In genomic region chr1:152495066-152495675, GRCh38 we compare ENCODE assay signal across 8 cellular contexts.
DNase-seq lines count a peak whose midpoint lies in the region; ATAC-seq, FAIRE-seq and TF ChIP-seq lines count a peak whose summit lies in the region.
"Had no signal": no experiment of that assay in that cellular context is flagged by ENCODE, and none has a peak within 500 bp of the region (broad histone marks: within the 10 kb centered on the region; RNA-seq: fewer than 3 reads in every experiment).

No MANE protein-coding gene starts in this region.

- H3K9me2 ChIP-seq in DOHH2 (replicated peaks; ENCODE audit: control insufficient read depth, low read length) = no peaks in the 10 kb centered on the region

- H3K4me2 ChIP-seq in DOHH2 (ENCODE audit: low read length) = no peak overlapping the region

- H3K4me3 ChIP-seq in DOHH2 (ENCODE audit: low read length) = no peak overlapping the region
- H3K4me3 ChIP-seq: left ventricle myocardium inferior had no signal

- no peaks in the 10 kb centered on the region for H3K36me3 ChIP-seq in DOHH2 (ENCODE audit: control insufficient read depth, low read length)
- H3K36me3 ChIP-seq: left ventricle myocardium inferior had no signal

- H3K79me2 ChIP-seq in DOHH2 (ENCODE audit: control insufficient read depth, low read length) = no peaks in the 10 kb centered on the region

- no peak for ATAC-seq in GM18505 (IDR thresholded peaks at IDR 0.05; ENCODE audit: unreplicated experiment)

- H3K27ac ChIP-seq in DOHH2 (ENCODE audit: low read depth, low read length) = no peak overlapping the region
- H3K27ac ChIP-seq in RWPE1 = no peak overlapping the region
- H3K27ac ChIP-seq: left ventricle myocardium inferior had no signal

- DNase-seq in GM20000 (ENCODE audit: low spot score) (peak; percentile 51), RWPE1 (ENCODE audit: low spot score) (no peak), hepatic stellate cell (ENCODE audit: low spot score) (peak; percentile 38), HTR-8/SVneo (ENCODE audit: insufficient read length, low spot score) (no peak), NCI-H2081 treated with DMSO at 0.1 percent for 48 hours (lab: John Stamatoyannopoulos, UW) (no peak)
- DNase-seq: left ventricle myocardium inferior had no signal

- TF ChIP-seq CTCF in DOHH2 (IDR thresholded peaks at IDR 0.05; ENCODE audit: low read depth, low read length, poor library complexity, severe bottlenecking) = peak; percentile 91
- peak; percentile 57 for TF ChIP-seq CTCF in GM20000 (IDR thresholded peaks at IDR 0.05; ENCODE audit: extremely low read depth, missing control alignments)
- TF ChIP-seq CTCF in RWPE1 (conservative IDR thresholded peaks at IDR 0.05; ENCODE audit: low read depth) = peak; percentile 57

- TF ChIP-seq POLR2A in GM18505 (IDR thresholded peaks at IDR 0.05; ENCODE audit: borderline replicate concordance, extremely low read depth, insufficient read depth, insufficient read length) = no peak

- POLR2A ChIA-PET in RWPE1 (lab: Yijun Ruan, JAX; ENCODE audit: low non-redundant PET) = no interaction called here

- no peaks in the 10 kb centered on the region for H3K9me3 ChIP-seq in DOHH2 (ENCODE audit: control insufficient read depth, insufficient read depth, low read length)
- H3K9me3 ChIP-seq: left ventricle myocardium inferior had no signal

- CTCF ChIA-PET in RWPE1 (lab: Yijun Ruan, JAX) = interaction anchor here (3.0 kb wide), 1 partner anchor 39 kb away, joined by 11 read pairs; no protein-coding TSS in a partner anchor

- no peaks in the 10 kb centered on the region for H3K4me1 ChIP-seq in DOHH2 (ENCODE audit: control insufficient read depth, low read length)
- H3K4me1 ChIP-seq: left ventricle myocardium inferior had no signal

- no peaks in the 10 kb centered on the region for H3F3A ChIP-seq in DOHH2 (ENCODE audit: control insufficient read depth, insufficient read depth)

- H4K20me1 ChIP-seq in DOHH2 (ENCODE audit: control insufficient read depth, insufficient read depth, low read depth, low read length) = no peaks in the 10 kb centered on the region

- peaks cover 3% of the 10 kb centered on the region; the same call in 1 of the 2 replicates for H3K27me3 ChIP-seq in DOHH2 (ENCODE audit: control insufficient read depth, low read length)

- FAIRE-seq in HTR-8/SVneo (lab: Jason Lieb, UNC) = no peak

Comparison
In these comparisons a context has a peak if more than half of its experiments do, and no peak if none do; other contexts are left out.
1. DNase-seq: peak in GM20000 (single experiment) and hepatic stellate cell (single experiment); none in RWPE1 (single experiment), HTR-8/SVneo (single experiment) and NCI-H2081 treated with DMSO at 0.1 percent for 48 hours (single experiment).
2. Peak in every context shown above with its lines, with median percentiles within 50 percentile points of each other: CTCF ChIP-seq.